Comparison of ENCODE assay signal across 15 cellular contexts in the genomic region with DNA sequence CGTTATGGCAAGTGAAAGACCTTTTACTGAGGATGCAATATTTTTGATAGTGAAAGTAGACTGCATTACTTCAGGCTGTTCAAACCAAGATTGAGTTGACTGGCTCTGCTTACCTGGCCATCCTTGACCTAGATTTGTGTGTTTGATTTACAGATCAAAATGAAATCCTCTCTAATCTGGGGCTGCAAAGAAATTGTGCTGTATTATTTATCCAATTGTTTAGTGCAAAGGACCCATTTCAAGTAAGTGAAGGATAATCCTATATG. TPM values are rescaled to one million over a fixed set of nuclear protein-coding genes. Genes with fewer than 3 reads are reported as not detected.
DNase-seq lines count a peak whose midpoint lies in the region; ATAC-seq and TF ChIP-seq lines count a peak whose summit lies in the region.
"Had no signal": no experiment of that assay in that cellular context is flagged by ENCODE, and none has a peak within 500 bp of the region (broad histone marks: within the 10 kb centered on the region; RNA-seq: fewer than 3 reads in every experiment).

No MANE protein-coding gene starts in this region.

- ATAC-seq in heart left ventricle (no peak), left ventricle myocardium superior (no peak)
- ATAC-seq: K562 had no signal

- H3K27me3 ChIP-seq in heart left ventricle (no peaks in the 10 kb centered on the region), breast epithelium (no peaks in the 10 kb centered on the region), muscle layer of colon (ENCODE audit: control insufficient read depth in 1 of 2, insufficient read depth in 2 of 2, low read length in 2 of 2) (no peaks in the 10 kb centered on the region)

- in situ Hi-C loops in ACHN (cut with HindIII; ENCODE audit: low pct_ligation_motif_present, low pct_unique_long_range_greater_than_20kb, low sequenced_read_pairs): no loop called here

- whole genome bisulfite sequencing in heart left ventricle, 4 donors: 29 to 42% (median 33%) methylated on average over 1 of the region's 1 CpG
- WGBS in urinary bladder: 8% methylated on average over 1 of the region's 1 CpG

- H3K9ac ChIP-seq in muscle layer of colon (ENCODE audit: low read length): no peak overlapping the region

- H3K36me3 ChIP-seq in heart left ventricle (no peaks in the 10 kb centered on the region), breast epithelium (no peaks in the 10 kb centered on the region), muscle layer of colon (ENCODE audit: insufficient read depth, low read length) (no peaks in the 10 kb centered on the region), urinary bladder (ENCODE audit: insufficient read depth) (no peaks in the 10 kb centered on the region)

- intact Hi-C loops in heart left ventricle (cut with DNase I): loop anchor here in 1 of 10 donors (5.0 kb wide), 1 partner anchor 891 kb away; no protein-coding TSS in a partner anchor
- intact Hi-C loops in left ventricle myocardium superior (cut with micrococcal nuclease): loop anchor here (5.0 kb wide), 1 partner anchor 881 kb away; no protein-coding TSS in a partner anchor
- intact Hi-C loops in breast epithelium (cut with DNase I; ENCODE audit: low total_unique reads): no loop called here

- H3K4me3 ChIP-seq in heart left ventricle (peak overlapping the region in 3 of 12 donors; percentile 7 to 18 (median 8)), breast epithelium (peak overlapping the region in 1 of 3 donors; percentile 20), muscle layer of colon (ENCODE audit: low read depth in 1 of 2, low read length in 2 of 2) (peak overlapping the region in 1 of 2 donors; percentile 2), urinary bladder (ENCODE audit: low read depth, low read length) (no peak overlapping the region)
- H3K4me3 ChIP-seq: K562 had no signal

- DNase-seq in heart left ventricle (no peak), left ventricle myocardium superior (no peak), breast epithelium (ENCODE audit: low spot score in 2 of 2) (no peak), ACHN (no peak), NCI-H2196 treated with DMSO at 0.1 percent for 48 hours (lab: John Stamatoyannopoulos, UW; ENCODE audit: unreplicated experiment) (no peak), COLO668 (lab: John Stamatoyannopoulos, UW; ENCODE audit: unreplicated experiment) (no peak)
- DNase-seq: activated CD4-positive, alpha-beta T cell treated with anti-CD3 and anti-CD28 coated beads, Interleukin-2, amount 50 U/mL, for 1 hour; AML-193; effector memory CD4-positive, alpha-beta T cell; GF-D8; NCI-H524; SW 1271 had no signal

- H3K9me3 ChIP-seq in heart left ventricle (no peaks in the 10 kb centered on the region), breast epithelium (no peaks in the 10 kb centered on the region), muscle layer of colon (ENCODE audit: low read length) (no peaks in the 10 kb centered on the region)

- peaks cover 0 to 20% (median 1%) of the 10 kb centered on the region in 12 donors for H3K4me1 ChIP-seq in heart left ventricle
- no peaks in the 10 kb centered on the region for H3K4me1 ChIP-seq in breast epithelium
- peaks cover 42% of the 10 kb centered on the region for H3K4me1 ChIP-seq in muscle layer of colon (ENCODE audit: insufficient read depth, low read length)
- H3K4me1 ChIP-seq in urinary bladder (ENCODE audit: insufficient read depth): no peaks in the 10 kb centered on the region

- no peak for TF ChIP-seq POLR2A in heart left ventricle (IDR thresholded peaks at IDR 0.05)
- TF ChIP-seq POLR2A in breast epithelium (IDR thresholded peaks at IDR 0.05): no peak

- no peak for TF ChIP-seq CTCF in heart left ventricle (IDR thresholded peaks at IDR 0.05)
- TF ChIP-seq CTCF in breast epithelium (IDR thresholded peaks at IDR 0.05): no peak

- peak overlapping the region in 11 of 12 donors; percentile 15 to 64 (median 43) for H3K27ac ChIP-seq in heart left ventricle
- H3K27ac ChIP-seq in breast epithelium: peak overlapping the region; percentile 45 to 60
- peak overlapping the region; percentile 65 for H3K27ac ChIP-seq in muscle layer of colon (ENCODE audit: low read depth, low read length)
- H3K27ac ChIP-seq in urinary bladder (ENCODE audit: low read depth): peak overlapping the region; percentile 16

RNA-seq across cellular contexts. Expression of gene WDR75, which starts 33.4 kb away (rescaled TPM):
- total RNA-seq in heart left ventricle (10 to 100 TPM; 11.2 to 22.0 (median 14.9) TPM), left ventricle myocardium superior (15.1 TPM), breast epithelium (10 to 100 TPM; 40.0 to 52.4 (median 45.2) TPM), urinary bladder (85.1 TPM)
- polyA plus RNA-seq in heart left ventricle (10 to 100 TPM; 10.6 to 18.8 TPM), urinary bladder (20.4 TPM)
